ENCODE assay signal across 1 cellular context in genomic region chr1:94705755-94706154, GRCh38.
TF ChIP-seq lines count a peak whose summit lies in the region.

No MANE protein-coding gene starts in this region.

TF ChIP-seq in H1, 55 proteins besides CTCF, POLR2A, EP300 and RAD21:
- no peak for TF ChIP-seq HDAC6 (IDR thresholded peaks at IDR 0.05; ENCODE audit: low read depth, low read length)
